Comparison of ENCODE assay signal across 19 cellular contexts in the genomic region with DNA sequence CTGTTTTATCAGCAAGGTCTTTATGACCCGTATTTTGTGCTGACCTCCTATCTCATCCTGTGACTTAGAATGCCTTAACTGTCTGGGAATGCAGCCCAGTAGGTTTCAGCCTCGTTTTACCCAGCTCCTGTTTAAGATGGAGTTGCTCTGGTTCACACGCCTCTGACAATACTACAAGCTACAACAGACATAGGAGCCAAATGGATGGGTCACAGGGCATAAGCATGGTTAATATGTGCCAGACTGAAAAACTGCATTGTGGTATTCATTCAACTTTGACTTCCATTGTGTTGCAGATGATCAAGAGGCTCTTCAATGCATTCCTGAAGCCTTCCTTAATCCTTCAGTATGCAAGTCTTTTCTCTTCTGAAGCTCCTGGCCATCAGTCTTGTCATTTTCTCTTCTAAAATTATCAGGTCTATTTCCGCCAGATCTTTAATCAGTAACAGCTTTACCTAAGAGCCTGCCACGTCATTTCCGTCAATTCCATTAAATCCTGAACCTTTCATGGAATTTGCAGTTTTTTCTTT. TPM values are rescaled to one million over a fixed set of nuclear protein-coding genes. Genes with fewer than 3 reads are reported as not detected.
"Had no signal": no experiment of that assay in that cellular context is flagged by ENCODE, and none has a peak within 500 bp of the region (broad histone marks: within the 10 kb centered on the region; RNA-seq: fewer than 3 reads in every experiment).

No MANE protein-coding gene starts in this region.

- H3K27ac Mint-ChIP-seq: naive thymus-derived CD8-positive, alpha-beta T cell had no signal

- H3K79me2 ChIP-seq: hepatocyte had no signal

- DNase-seq: colonic mucosa; dermis blood vessel endothelial cell; foreskin keratinocyte; head of caudate nucleus; mammary epithelial cell; mucosa of descending colon; naive thymus-derived CD8-positive, alpha-beta T cell; psoas muscle; stimulated activated CD4-positive, alpha-beta T cell treated with anti-CD3 and anti-CD28 coated beads, Interleukin-2, amount 100 ng/mL, for 24 hours; stimulated activated CD4-positive, alpha-beta T cell treated with anti-CD3 and anti-CD28 coated beads, Interleukin-4, amount 100 ng/mL, for 4 hours; stimulated activated naive CD4-positive, alpha-beta T cell; stomach; substantia nigra; transverse colon had no signal

- H3K27me3 ChIP-seq: colonic mucosa had no signal

- H3K4me3 Mint-ChIP-seq: naive thymus-derived CD8-positive, alpha-beta T cell had no signal

- H3K9me3 ChIP-seq: colonic mucosa, mucosa of descending colon, neutrophil, psoas muscle, stomach, thoracic aorta, transverse colon had no signal

- H3K4me1 ChIP-seq: foreskin keratinocyte, psoas muscle had no signal

- H3K4me2 ChIP-seq: hepatocyte had no signal

- ATAC-seq: foreskin keratinocyte; left lobe of liver; mucosa of descending colon; naive thymus-derived CD8-positive, alpha-beta T cell; psoas muscle; sciatic nerve had no signal

- H3K4me3 ChIP-seq: colonic mucosa, hepatocyte, mucosa of descending colon, psoas muscle, stomach, thoracic aorta, transverse colon had no signal

- H3K36me3 ChIP-seq: colonic mucosa, neutrophil, stomach, thoracic aorta, transverse colon had no signal

- H3K27ac ChIP-seq: colonic mucosa, foreskin keratinocyte, hepatocyte, neutrophil, psoas muscle, stomach, thoracic aorta, transverse colon had no signal

- H2AFZ ChIP-seq: hepatocyte had no signal

RNA-seq across cellular contexts. Expression of gene RNF32, which starts 20.3 kb away (rescaled TPM):
- total RNA-seq: thoracic aorta had no signal
